ENCODE assay signal across 8 cellular contexts in genomic region chr1:224615861-224616760, GRCh38. TPM values are rescaled to one million over a fixed set of nuclear protein-coding genes. Genes with fewer than 3 reads are reported as not detected.
A peak's percentile ranks its signal among the peaks of the same experiment; 100 is the strongest.
DNase-seq lines count a peak whose midpoint lies in the region; ATAC-seq and TF ChIP-seq lines count a peak whose summit lies in the region.

Gene CNIH3, plus strand, starts transcription at chr1:224616317. Its CDS starts 858 bp downstream, at chr1:224617175.

- no peaks in the 10 kb centered on the region for H3K9me3 Mint-ChIP-seq in activated CD8-positive, alpha-beta memory T cell treated with anti-CD3 and anti-CD28 coated beads, Interleukin-2, amount 10 ng/mL, durations not matched to agents 7 days and 5 days (ENCODE audit: low read depth)

- H3K27me3 Mint-ChIP-seq in activated CD8-positive, alpha-beta memory T cell treated with anti-CD3 and anti-CD28 coated beads, Interleukin-2, amount 10 ng/mL, durations not matched to agents 7 days and 5 days = peaks cover 61% of the 10 kb centered on the region

- TF ChIP-seq POLR2A in prostate gland (IDR thresholded peaks at IDR 0.05) = no peak

- peak; percentile 17 to 29 for ATAC-seq in activated CD4-positive, CD25-positive, alpha-beta regulatory T cell treated with anti-CD3 and anti-CD28 coated beads, Interleukin-2, amount 50 U/mL, for 24 hours
- peak; percentile 78 for ATAC-seq in activated CD8-positive, alpha-beta memory T cell treated with anti-CD3 and anti-CD28 coated beads, Interleukin-2, amount 10 ng/mL, durations not matched to agents 7 days and 5 days
- ATAC-seq in GM21381 (IDR thresholded peaks at IDR 0.05; ENCODE audit: unreplicated experiment) = no peak

- CTCF ChIA-PET in activated CD8-positive, alpha-beta memory T cell treated with anti-CD3 and anti-CD28 coated beads, Interleukin-2, amount 10 ng/mL, durations not matched to agents 7 days and 5 days (lab: Charles Lee) = interaction anchor here (1.1 to 2.1 kb wide), 6 partner anchors 24 to 307 kb away, joined by 3 to 10 read pairs (median 4); no protein-coding TSS in a partner anchor

- peaks cover 38% of the 10 kb centered on the region for H3K4me1 Mint-ChIP-seq in activated CD8-positive, alpha-beta memory T cell treated with anti-CD3 and anti-CD28 coated beads, Interleukin-2, amount 10 ng/mL, durations not matched to agents 7 days and 5 days

- no peaks in the 10 kb centered on the region for H3K36me3 Mint-ChIP-seq in activated CD8-positive, alpha-beta memory T cell treated with anti-CD3 and anti-CD28 coated beads, Interleukin-2, amount 10 ng/mL, durations not matched to agents 7 days and 5 days

- WGBS in prostate gland = under 1% methylated on average over 53 of the region's 91 CpGs

- no peak within 1 kb of the TSS for H3K27ac Mint-ChIP-seq in activated CD8-positive, alpha-beta memory T cell treated with anti-CD3 and anti-CD28 coated beads, Interleukin-2, amount 10 ng/mL, durations not matched to agents 7 days and 5 days

- H3K4me3 Mint-ChIP-seq in activated CD8-positive, alpha-beta memory T cell treated with anti-CD3 and anti-CD28 coated beads, Interleukin-2, amount 10 ng/mL, durations not matched to agents 7 days and 5 days = peak within 1 kb of the TSS; percentile 61

- H3K4me3 ChIP-seq in fibroblast of the aortic adventitia (ENCODE audit: low read depth, low read length) (peak within 1 kb of the TSS; percentile 92), prostate gland (peak within 1 kb of the TSS; percentile 15 to 29)

- H3K9me3 ChIP-seq in prostate gland = no peaks in the 10 kb centered on the region

- no peak for DNase-seq in activated CD4-positive, CD25-positive, alpha-beta regulatory T cell treated with anti-CD3 and anti-CD28 coated beads, Interleukin-2, amount 50 U/mL, for 72 hours
- peak; percentile 90 for DNase-seq in NCI-H2171 treated with DMSO at 0.1 percent for 48 hours (lab: John Stamatoyannopoulos, UW)
- peak; percentile 57 for DNase-seq in activated CD8-positive, alpha-beta memory T cell treated with anti-CD3 and anti-CD28 coated beads, Interleukin-2, amount 10 ng/mL, durations not matched to agents 7 days and 5 days
- DNase-seq in fibroblast of the aortic adventitia (ENCODE audit: low read depth) = peak; percentile 88
- peak; percentile 23 for DNase-seq in prostate gland (ENCODE audit: low spot score)
- no peak for DNase-seq in dedifferentiated amniotic fluid mesenchymal stem cell (ENCODE audit: extremely low spot score)

- H3K4me1 ChIP-seq in prostate gland (replicated peaks) = peaks cover 7% of the 10 kb centered on the region

- peak; percentile 0 for TF ChIP-seq CTCF in fibroblast of the aortic adventitia (IDR thresholded peaks at IDR 0.05; ENCODE audit: insufficient read depth, low read length)
- no peak for TF ChIP-seq CTCF in prostate gland (IDR thresholded peaks at IDR 0.05)

- H3K27ac ChIP-seq in prostate gland = no peak within 1 kb of the TSS

- peaks cover 24% of the 10 kb centered on the region for H3K27me3 ChIP-seq in prostate gland (replicated peaks; ENCODE audit: insufficient read depth)

- no peaks in the 10 kb centered on the region for H3K36me3 ChIP-seq in prostate gland

- intact Hi-C loops in prostate gland (cut with DNase I) = no loop called here

RNA-seq across cellular contexts. Expression of gene CNIH3, which starts in this region (rescaled TPM):
- total RNA-seq in activated CD8-positive, alpha-beta memory T cell treated with anti-CD3 and anti-CD28 coated beads, Interleukin-2, amount 10 ng/mL, durations not matched to agents 7 days and 5 days = 1 to 10 TPM; 1.1 to 3.6 TPM
- total RNA-seq in fibroblast of the aortic adventitia (ENCODE audit: low replicate concordance) (31.5 and 72.4 TPM in 2 replicates), prostate gland (1 to 10 TPM in 1 of 2 donors, under 1 TPM in 1; 0.36 to 7.2 TPM)

Comparison
In these comparisons a context has a peak if more than half of its experiments do, and no peak if none do; other contexts are left out.
1. DNase-seq: peak in NCI-H2171 treated with DMSO at 0.1 percent for 48 hours (single experiment), activated CD8-positive, alpha-beta memory T cell treated with anti-CD3 and anti-CD28 coated beads, Interleukin-2, amount 10 ng/mL, durations not matched to agents 7 days and 5 days (single experiment), fibroblast of the aortic adventitia (single experiment) and prostate gland (single experiment); none in activated CD4-positive, CD25-positive, alpha-beta regulatory T cell treated with anti-CD3 and anti-CD28 coated beads, Interleukin-2, amount 50 U/mL, for 72 hours (single experiment) and dedifferentiated amniotic fluid mesenchymal stem cell (single experiment).